9 cellular contexts compared by ENCODE assay signal in genomic region chr4:156298230-156298629, GRCh38.
A peak's percentile ranks its signal among the peaks of the same experiment; 100 is the strongest.
DNase-seq lines count a peak whose midpoint lies in the region; ATAC-seq, FAIRE-seq and TF ChIP-seq lines count a peak whose summit lies in the region.
"Had no signal": no experiment of that assay in that cellular context is flagged by ENCODE, and none has a peak within 500 bp of the region (broad histone marks: within the 10 kb centered on the region; RNA-seq: fewer than 3 reads in every experiment).

No MANE protein-coding gene starts in this region.

- H3K36me3 Mint-ChIP-seq in activated naive CD8-positive, alpha-beta T cell treated with anti-CD3 and anti-CD28 coated beads for 36 hours = no peaks in the 10 kb centered on the region

- no peaks in the 10 kb centered on the region for H3K4me1 ChIP-seq in HepG2 (ENCODE audit: insufficient read depth, low read length)

- DNase-seq in AG04450 (ENCODE audit: low read depth, low spot score) (peak; percentile 85), NCI-H1105 (lab: John Stamatoyannopoulos, UW) (peak; percentile 38), bronchial epithelial cell (ENCODE audit: low read depth) (peak; percentile 34), left kidney (ENCODE audit: low read depth, low spot score) (peak; percentile 82), HepG2 (ENCODE audit: low spot score) (no peak), cerebellar nuclear complex (lab: John Stamatoyannopoulos, UW) (no peak)
- DNase-seq in activated naive CD8-positive, alpha-beta T cell treated with anti-CD3 and anti-CD28 coated beads for 36 hours = no peak
- DNase-seq: dorsolateral prefrontal cortex had no signal

- H3K4me3 Mint-ChIP-seq in activated naive CD8-positive, alpha-beta T cell treated with anti-CD3 and anti-CD28 coated beads for 36 hours = no peak overlapping the region

- TF ChIP-seq CTCF in AG04450 (IDR thresholded peaks at IDR 0.05; ENCODE audit: low read depth, low read length) (no peak), bronchial epithelial cell (IDR thresholded peaks at IDR 0.05; ENCODE audit: insufficient read depth, low read length, severe bottlenecking) (no peak), HepG2 (CRISPR knock-in tag; IDR thresholded peaks at IDR 0.05) (no peak)

- H3K79me2 ChIP-seq in HepG2 (ENCODE audit: insufficient read depth, low read length) = no peaks in the 10 kb centered on the region

- no peaks in the 10 kb centered on the region for H4K20me1 ChIP-seq in HepG2 (ENCODE audit: insufficient read depth, low read length)

- no peak for TF ChIP-seq EP300 in HepG2 (IDR thresholded peaks at IDR 0.05; ENCODE audit: low read depth in 2 of 2, low read length in 2 of 2)
- TF ChIP-seq EP300 in HepG2 (CRISPR knock-in tag; IDR thresholded peaks at IDR 0.05; ENCODE audit: borderline replicate concordance) = no peak

- no peak for ATAC-seq in HepG2
- ATAC-seq in HG03159 (IDR thresholded peaks at IDR 0.05; ENCODE audit: unreplicated experiment) = no peak

- CTCF ChIA-PET in AG04450 (lab: Charles Lee) = no interaction called here
- CTCF ChIA-PET in HepG2 (lab: Yijun Ruan, JAX; ENCODE audit: low intra/inter-chr PET ratio, low total read pairs) = no interaction called here

- H2AFZ ChIP-seq in HepG2 (ENCODE audit: low read length) = no peak overlapping the region

- H3K9me3 ChIP-seq in AG04450 (ENCODE audit: control insufficient read depth, insufficient read depth, low read length) (peaks cover 2% of the 10 kb centered on the region; the same call in 1 of the 2 replicates), HepG2 (ENCODE audit: low read length) (no peaks in the 10 kb centered on the region)

- POLR2A ChIA-PET in AG04450 (lab: Yijun Ruan, JAX) (interaction anchor here (0.7 kb wide), 1 partner anchor 46 kb away, joined by 3 read pairs; no protein-coding TSS in a partner anchor), HepG2 (lab: Yijun Ruan, JAX) (no interaction called here)

- H3K4me1 Mint-ChIP-seq in activated naive CD8-positive, alpha-beta T cell treated with anti-CD3 and anti-CD28 coated beads for 36 hours = no peaks in the 10 kb centered on the region

- H3K4me2 ChIP-seq in HepG2 (ENCODE audit: low read depth, low read length) = no peak overlapping the region

- no peaks in the 10 kb centered on the region for H3K36me3 ChIP-seq in bronchial epithelial cell (ENCODE audit: control insufficient read depth, insufficient read depth, low read length)
- H3K36me3 ChIP-seq in HepG2 (replicated peaks in 1 of 2; ENCODE audit: control insufficient read depth in 1 of 2, insufficient read depth in 2 of 2, low read length in 2 of 2) = no peaks in the 10 kb centered on the region

- no peak for TF ChIP-seq POLR2A in HepG2 (IDR thresholded peaks at IDR 0.05; ENCODE audit: insufficient read depth in 1 of 2, low read depth in 2 of 2, low read length in 2 of 2)

- no peaks in the 10 kb centered on the region for H3K27me3 ChIP-seq in AG04450 (ENCODE audit: control insufficient read depth, insufficient read depth, low read length)
- H3K27me3 ChIP-seq in bronchial epithelial cell (ENCODE audit: control insufficient read depth, insufficient read depth, low read length) = no peaks in the 10 kb centered on the region
- no peaks in the 10 kb centered on the region for H3K27me3 ChIP-seq in HepG2 (ENCODE audit: control insufficient read depth in 1 of 2, insufficient read depth in 2 of 2, low read length in 2 of 2)
- H3K27me3 ChIP-seq: dorsolateral prefrontal cortex had no signal

- H3K27me3 Mint-ChIP-seq in activated naive CD8-positive, alpha-beta T cell treated with anti-CD3 and anti-CD28 coated beads for 36 hours = no peaks in the 10 kb centered on the region

- no peaks in the 10 kb centered on the region for H3K9me3 Mint-ChIP-seq in activated naive CD8-positive, alpha-beta T cell treated with anti-CD3 and anti-CD28 coated beads for 36 hours

- no peak for FAIRE-seq in bronchial epithelial cell (lab: Jason Lieb, UNC)
- FAIRE-seq in HepG2 (lab: Jason Lieb, UNC) = no peak

- in situ Hi-C loops in HepG2 (cut with HindIII; ENCODE audit: extremely low pct_ligation_motif_present, low pct_unique_long_range_greater_than_20kb) = no loop called here

- H3K4me3 ChIP-seq in AG04450 (ENCODE audit: low read depth, low read length) (no peak overlapping the region), bronchial epithelial cell (ENCODE audit: low read depth, low read length) (no peak overlapping the region), HepG2 (replicated peaks in 1 of 3; ENCODE audit: insufficient read depth in 1 of 3, low read depth in 2 of 3, low read length in 3 of 3) (no peak overlapping the region)
- H3K4me3 ChIP-seq: dorsolateral prefrontal cortex had no signal

- no peak for TF ChIP-seq RAD21 in HepG2 (CRISPR knock-in tag; IDR thresholded peaks at IDR 0.05)

- H3K27ac Mint-ChIP-seq in activated naive CD8-positive, alpha-beta T cell treated with anti-CD3 and anti-CD28 coated beads for 36 hours = no peak overlapping the region

- no TSS peak for BruUV-seq in HepG2 (replicated peaks; lab: Mats Ljungman, UMichigan)

- no peak overlapping the region for H3K9ac ChIP-seq in HepG2 (ENCODE audit: insufficient read depth, low read depth, low read length)

- H3K27ac ChIP-seq in AG04450 (ENCODE audit: low read depth, low read length) (no peak overlapping the region), HepG2 (ENCODE audit: extremely low read length, insufficient read depth, low read length) (no peak overlapping the region)
- H3K27ac ChIP-seq: dorsolateral prefrontal cortex had no signal

- intact Hi-C loops in HepG2 (cut with micrococcal nuclease; ENCODE audit: unreplicated experiment) = loop anchor here (10.0 kb wide), 1 partner anchor 377 kb away; no protein-coding TSS in a partner anchor

TF ChIP-seq in HepG2, 621 proteins besides CTCF, POLR2A, EP300 and RAD21:
- TF ChIP-seq ZNF282 (IDR thresholded peaks at IDR 0.05; ENCODE audit: partially characterized antibody) (no peak), SP2 (CRISPR knock-in tag; IDR thresholded peaks at IDR 0.05) (no peak), RAD51 (IDR thresholded peaks at IDR 0.05; ENCODE audit: borderline replicate concordance) (no peak), CBFB (CRISPR knock-in tag; IDR thresholded peaks at IDR 0.05) (no peak), NFRKB (IDR thresholded peaks at IDR 0.05) (no peak)
- TF ChIP-seq, protein P1, sequence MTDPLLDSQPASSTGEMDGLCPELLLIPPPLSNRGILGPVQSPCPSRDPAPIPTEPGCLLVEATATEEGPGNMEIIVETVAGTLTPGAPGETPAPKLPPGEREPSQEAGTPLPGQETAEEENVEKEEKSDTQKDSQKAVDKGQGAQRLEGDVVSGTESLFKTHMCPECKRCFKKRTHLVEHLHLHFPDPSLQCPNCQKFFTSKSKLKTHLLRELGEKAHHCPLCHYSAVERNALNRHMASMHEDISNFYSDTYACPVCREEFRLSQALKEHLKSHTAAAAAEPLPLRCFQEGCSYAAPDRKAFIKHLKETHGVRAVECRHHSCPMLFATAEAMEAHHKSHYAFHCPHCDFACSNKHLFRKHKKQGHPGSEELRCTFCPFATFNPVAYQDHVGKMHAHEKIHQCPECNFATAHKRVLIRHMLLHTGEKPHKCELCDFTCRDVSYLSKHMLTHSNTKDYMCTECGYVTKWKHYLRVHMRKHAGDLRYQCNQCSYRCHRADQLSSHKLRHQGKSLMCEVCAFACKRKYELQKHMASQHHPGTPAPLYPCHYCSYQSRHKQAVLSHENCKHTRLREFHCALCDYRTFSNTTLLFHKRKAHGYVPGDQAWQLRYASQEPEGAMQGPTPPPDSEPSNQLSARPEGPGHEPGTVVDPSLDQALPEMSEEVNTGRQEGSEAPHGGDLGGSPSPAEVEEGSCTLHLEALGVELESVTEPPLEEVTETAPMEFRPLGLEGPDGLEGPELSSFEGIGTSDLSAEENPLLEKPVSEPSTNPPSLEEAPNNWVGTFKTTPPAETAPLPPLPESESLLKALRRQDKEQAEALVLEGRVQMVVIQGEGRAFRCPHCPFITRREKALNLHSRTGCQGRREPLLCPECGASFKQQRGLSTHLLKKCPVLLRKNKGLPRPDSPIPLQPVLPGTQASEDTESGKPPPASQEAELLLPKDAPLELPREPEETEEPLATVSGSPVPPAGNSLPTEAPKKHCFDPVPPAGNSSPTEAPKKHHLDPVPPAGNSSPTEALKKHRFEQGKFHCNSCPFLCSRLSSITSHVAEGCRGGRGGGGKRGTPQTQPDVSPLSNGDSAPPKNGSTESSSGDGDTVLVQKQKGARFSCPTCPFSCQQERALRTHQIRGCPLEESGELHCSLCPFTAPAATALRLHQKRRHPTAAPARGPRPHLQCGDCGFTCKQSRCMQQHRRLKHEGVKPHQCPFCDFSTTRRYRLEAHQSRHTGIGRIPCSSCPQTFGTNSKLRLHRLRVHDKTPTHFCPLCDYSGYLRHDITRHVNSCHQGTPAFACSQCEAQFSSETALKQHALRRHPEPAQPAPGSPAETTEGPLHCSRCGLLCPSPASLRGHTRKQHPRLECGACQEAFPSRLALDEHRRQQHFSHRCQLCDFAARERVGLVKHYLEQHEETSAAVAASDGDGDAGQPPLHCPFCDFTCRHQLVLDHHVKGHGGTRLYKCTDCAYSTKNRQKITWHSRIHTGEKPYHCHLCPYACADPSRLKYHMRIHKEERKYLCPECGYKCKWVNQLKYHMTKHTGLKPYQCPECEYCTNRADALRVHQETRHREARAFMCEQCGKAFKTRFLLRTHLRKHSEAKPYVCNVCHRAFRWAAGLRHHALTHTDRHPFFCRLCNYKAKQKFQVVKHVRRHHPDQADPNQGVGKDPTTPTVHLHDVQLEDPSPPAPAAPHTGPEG (CRISPR knock-in tag; IDR thresholded peaks at IDR 0.05) = no peak

Comparison
In these comparisons a context has a peak if more than half of its experiments do, and no peak if none do; other contexts are left out.
1. DNase-seq: peak in AG04450 (single experiment), NCI-H1105 (single experiment), bronchial epithelial cell (single experiment) and left kidney (single experiment); none in HepG2 (single experiment), activated naive CD8-positive, alpha-beta T cell treated with anti-CD3 and anti-CD28 coated beads for 36 hours (single experiment) and cerebellar nuclear complex (0 of 2).